In the genomic region with DNA sequence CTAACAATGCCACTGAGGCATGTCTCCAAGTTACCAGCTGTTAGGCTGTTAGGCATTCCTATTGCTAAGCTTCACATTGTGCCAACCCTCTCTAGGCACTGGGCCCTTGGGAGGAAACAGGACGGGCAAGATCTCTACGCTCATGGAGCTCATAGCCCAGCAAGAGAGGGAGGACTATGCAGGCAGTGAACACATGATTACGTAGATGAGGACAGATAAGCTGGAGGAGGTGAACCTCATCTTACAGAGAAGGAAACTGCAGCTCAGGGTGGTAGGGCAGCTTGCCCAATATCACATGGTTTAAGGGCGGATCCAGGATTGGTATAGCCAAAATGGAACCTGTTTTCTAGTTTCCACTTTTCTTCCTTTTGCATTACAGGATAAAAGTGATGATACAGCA, we compare ENCODE assay signal across 9 cellular contexts.
"Had no signal": no experiment of that assay in that cellular context is flagged by ENCODE, and none has a peak within 500 bp of the region (broad histone marks: within the 10 kb centered on the region; RNA-seq: fewer than 3 reads in every experiment).

No MANE protein-coding gene starts in this region.

- ATAC-seq: HCT116 had no signal

- H3K9ac ChIP-seq: GM23248, KMS-11 had no signal

- H2AFZ ChIP-seq: GM23248 had no signal

- H3K27ac ChIP-seq: GM23248, HL-60, KMS-11 had no signal

- H3K4me1 ChIP-seq: HAP-1 had no signal

- H3K4me2 ChIP-seq: KMS-11 had no signal

- DNase-seq: GM23248, GOT3, H7, Karpas-422, KBM-7 had no signal

- H3K9me3 ChIP-seq: HAP-1 had no signal

- H3K4me3 ChIP-seq: GM23248, HAP-1 had no signal
